Comparison of ENCODE assay signal across 16 cellular contexts in genomic region chr5:175742290-175742994, GRCh38.
DNase-seq lines count a peak whose midpoint lies in the region; ATAC-seq and TF ChIP-seq lines count a peak whose summit lies in the region.
"Had no signal": no experiment of that assay in that cellular context is flagged by ENCODE, and none has a peak within 500 bp of the region (broad histone marks: within the 10 kb centered on the region; RNA-seq: fewer than 3 reads in every experiment).

No MANE protein-coding gene starts in this region.

- H3K27me3 ChIP-seq in BLaER1: peaks cover 48% of the 10 kb centered on the region
- peaks cover under 1% of the 10 kb centered on the region for H3K27me3 ChIP-seq in DND-41 (ENCODE audit: insufficient read depth, low read length, poor library complexity)
- no peaks in the 10 kb centered on the region for H3K27me3 ChIP-seq in right atrium auricular region
- H3K27me3 ChIP-seq in neuronal stem cell (ENCODE audit: control insufficient read depth in 3 of 3, insufficient read depth in 3 of 3, low read depth in 1 of 3, low read length in 3 of 3): no peaks in the 10 kb centered on the region

- H2BK120ac ChIP-seq in neuronal stem cell (ENCODE audit: low read depth, low read length): no peak overlapping the region

- no peak overlapping the region for H3K18ac ChIP-seq in neuronal stem cell (ENCODE audit: low read length)

- H2BK15ac ChIP-seq in neuronal stem cell (ENCODE audit: low read length): no peak overlapping the region

- H3K27ac Mint-ChIP-seq in osteocyte (ENCODE audit: unreplicated experiment): no peak overlapping the region
- H3K27ac Mint-ChIP-seq: CD4-positive, alpha-beta memory T cell had no signal

- H3K4me1 Mint-ChIP-seq in osteocyte (ENCODE audit: unreplicated experiment): no peaks in the 10 kb centered on the region
- H3K4me1 Mint-ChIP-seq: CD4-positive, alpha-beta memory T cell had no signal

- peak; percentile 63; the same call in 2 of the 3 replicates for ATAC-seq in DND-41 (ENCODE audit: insufficient read depth, low read depth)
- ATAC-seq in GM19351 (IDR thresholded peaks at IDR 0.05; ENCODE audit: unreplicated experiment): no peak
- ATAC-seq: HCT116 had no signal

- WGBS in neuronal stem cell (ENCODE audit: extremely low coverage in 2 of 2, insufficient read length in 2 of 2, insufficient replicate concordance in 1 of 2), 2 donors: no CpG with 5 or more reads among the region's 10 CpGs

- no peak overlapping the region for H2BK5ac ChIP-seq in neuronal stem cell (ENCODE audit: low read length)

- H3K9me3 ChIP-seq in BLaER1: peaks cover 30% of the 10 kb centered on the region
- no peaks in the 10 kb centered on the region for H3K9me3 ChIP-seq in DND-41 (ENCODE audit: insufficient read depth, low read length, severe bottlenecking)
- no peaks in the 10 kb centered on the region for H3K9me3 ChIP-seq in right atrium auricular region
- no peaks in the 10 kb centered on the region for H3K9me3 ChIP-seq in neuronal stem cell (replicated peaks in 1 of 2; ENCODE audit: control insufficient read depth in 2 of 2, insufficient read depth in 1 of 2, low read depth in 1 of 2, low read length in 2 of 2)

- no peak overlapping the region for H3K27ac ChIP-seq in BLaER1
- H3K27ac ChIP-seq in DND-41 (ENCODE audit: low read length): no peak overlapping the region
- H3K27ac ChIP-seq in right atrium auricular region: no peak overlapping the region
- no peak overlapping the region for H3K27ac ChIP-seq in neuronal stem cell (replicated peaks; ENCODE audit: low read length)
- H3K27ac ChIP-seq: C4-2B, GM23248, HL-60 had no signal

- H3K27me3 Mint-ChIP-seq in osteocyte (ENCODE audit: unreplicated experiment): no peaks in the 10 kb centered on the region

- H3K36me3 ChIP-seq in BLaER1: no peaks in the 10 kb centered on the region
- H3K36me3 ChIP-seq in DND-41 (ENCODE audit: insufficient read depth, low read length): no peaks in the 10 kb centered on the region
- H3K36me3 ChIP-seq in right atrium auricular region: no peaks in the 10 kb centered on the region
- no peaks in the 10 kb centered on the region for H3K36me3 ChIP-seq in neuronal stem cell (replicated peaks in 1 of 2; ENCODE audit: control insufficient read depth in 2 of 2, insufficient read depth in 2 of 2, low read length in 2 of 2)

- no peak overlapping the region for H2AFZ ChIP-seq in DND-41 (ENCODE audit: low read depth, low read length)
- H2AFZ ChIP-seq in neuronal stem cell (ENCODE audit: low read length): no peak overlapping the region
- H2AFZ ChIP-seq: GM23248 had no signal

- no peak for TF ChIP-seq CTCF in DND-41 (IDR thresholded peaks at IDR 0.05; ENCODE audit: borderline replicate concordance, extremely low read depth, low read length, poor library complexity, severe bottlenecking)
- no peak for TF ChIP-seq CTCF in osteocyte (IDR thresholded peaks at IDR 0.05)
- no peak for TF ChIP-seq CTCF in right atrium auricular region (IDR thresholded peaks at IDR 0.05)

- H3K9ac ChIP-seq in BLaER1 (no peak overlapping the region), DND-41 (ENCODE audit: low read depth, low read length) (no peak overlapping the region), neuronal stem cell (ENCODE audit: low read depth, low read length, poor library complexity) (no peak overlapping the region)
- H3K9ac ChIP-seq: GM23248 had no signal

- DNase-seq in DND-41: peak; percentile 20
- peak; percentile 25 for DNase-seq in ecto neural progenitor cell (ENCODE audit: low spot score)
- DNase-seq in osteocyte (ENCODE audit: extremely low spot score, unreplicated experiment): peak; percentile 73
- DNase-seq in right atrium auricular region (ENCODE audit: low spot score): no peak
- DNase-seq in neuronal stem cell (ENCODE audit: low spot score): no peak
- DNase-seq in GF-D8 (lab: John Stamatoyannopoulos, UW): no peak
- DNase-seq: ACHN; CD4-positive, alpha-beta memory T cell; DMS153; DMS79 treated with DMSO at 0.1 percent for 48 hours; GM23248 had no signal

- no peak overlapping the region for H3K14ac ChIP-seq in neuronal stem cell (ENCODE audit: low read length)

- H3K4me3 Mint-ChIP-seq in osteocyte (ENCODE audit: unreplicated experiment): no peak overlapping the region
- H3K4me3 Mint-ChIP-seq: CD4-positive, alpha-beta memory T cell had no signal

- no peak overlapping the region for H3K4ac ChIP-seq in neuronal stem cell (ENCODE audit: low read length)

- H3K36me3 Mint-ChIP-seq in osteocyte (ENCODE audit: unreplicated experiment): no peaks in the 10 kb centered on the region
- H3K36me3 Mint-ChIP-seq: CD4-positive, alpha-beta memory T cell had no signal

- H4K20me1 ChIP-seq in BLaER1: peaks cover 50% of the 10 kb centered on the region
- no peaks in the 10 kb centered on the region; the same call in 1 of the 2 replicates for H4K20me1 ChIP-seq in DND-41 (ENCODE audit: insufficient read depth, low read length)

- H4K91ac ChIP-seq in neuronal stem cell (ENCODE audit: low read depth, low read length, poor library complexity): no peak overlapping the region

- H3K79me1 ChIP-seq in neuronal stem cell (ENCODE audit: low read depth, low read length): no peaks in the 10 kb centered on the region

- H3K4me2 ChIP-seq in BLaER1 (peak overlapping the region; percentile 79), DND-41 (ENCODE audit: insufficient read depth, low read length) (no peak overlapping the region), neuronal stem cell (ENCODE audit: insufficient read depth, low read length, poor library complexity, severe bottlenecking) (no peak overlapping the region)

- H3K23ac ChIP-seq in neuronal stem cell (ENCODE audit: low read depth, low read length, poor library complexity): no peak overlapping the region

- no peak overlapping the region for H2BK12ac ChIP-seq in neuronal stem cell (ENCODE audit: low read length)

- no peak overlapping the region for H2AK5ac ChIP-seq in neuronal stem cell (ENCODE audit: low read depth, low read length)

- H3K4me1 ChIP-seq in BLaER1 (peaks cover 37% of the 10 kb centered on the region), DND-41 (ENCODE audit: insufficient read depth, low read length) (no peaks in the 10 kb centered on the region), right atrium auricular region (no peaks in the 10 kb centered on the region), neuronal stem cell (ENCODE audit: control insufficient read depth in 2 of 2, insufficient read depth in 1 of 2, low read depth in 1 of 2, low read length in 2 of 2) (peaks cover 0 to 2% of the 10 kb centered on the region in 2 donors)

- H3K4me3 ChIP-seq in BLaER1 (no peak overlapping the region), DND-41 (ENCODE audit: low read depth in 1 of 2, low read length in 2 of 2) (no peak overlapping the region), right atrium auricular region (no peak overlapping the region), neuronal stem cell (ENCODE audit: low read length in 2 of 2) (no peak overlapping the region)
- H3K4me3 ChIP-seq: GM23248 had no signal

- no peaks in the 10 kb centered on the region for H3K79me2 ChIP-seq in DND-41 (ENCODE audit: insufficient read depth, low read length)

- H4K8ac ChIP-seq in neuronal stem cell (ENCODE audit: low read depth, low read length): no peak overlapping the region

- no peaks in the 10 kb centered on the region for H3K9me3 Mint-ChIP-seq in osteocyte (ENCODE audit: unreplicated experiment)
- H3K9me3 Mint-ChIP-seq: CD4-positive, alpha-beta memory T cell had no signal

Comparison
In these comparisons a context has a peak if more than half of its experiments do, and no peak if none do; other contexts are left out.
1. DNase-seq: peak in DND-41 (single experiment), ecto neural progenitor cell (single experiment) and osteocyte (single experiment); none in right atrium auricular region (single experiment), neuronal stem cell (single experiment) and GF-D8 (single experiment).